ENCODE assay signal across 27 cellular contexts in genomic region chr7:84916161-84916560, GRCh38.
"Had no signal": no experiment of that assay in that cellular context is flagged by ENCODE, and none has a peak within 500 bp of the region (broad histone marks: within the 10 kb centered on the region; RNA-seq: fewer than 3 reads in every experiment).

No MANE protein-coding gene starts in this region.

- H3K9ac ChIP-seq: KMS-11 had no signal

- H3K36me3 ChIP-seq: MG63, Peyer's patch, SJCRH30 had no signal

- H3K4me2 ChIP-seq: KMS-11 had no signal

- ATAC-seq: activated T-helper 17 cell treated with anti-CD3 and anti-CD28 coated beads, Interleukin-2, amount 50 U/mL, for 72 hours; SK-N-SH treated with all-trans-retinoic acid at 6 μM for 48 hours had no signal

- H3K27ac ChIP-seq: KMS-11, Peyer's patch, RWPE1, SJCRH30 had no signal

- H3K4me3 ChIP-seq: MG63, Peyer's patch, SJCRH30 had no signal

- DNase-seq: activated CD4-positive, alpha-beta memory T cell treated with anti-CD3 and anti-CD28 coated beads for 36 hours; activated CD4-positive, alpha-beta T cell treated with anti-CD3 and anti-CD28 coated beads, Interleukin-2, amount 10 ng/mL, durations not matched to agents 24 days and 14 days; activated CD4-positive, CD25-positive, alpha-beta regulatory T cell treated with anti-CD3 and anti-CD28 coated beads, Interleukin-2, amount 50 U/mL, for 72 hours; activated gamma-delta T cell; activated naive CD4-positive, alpha-beta T cell treated with anti-CD3 and anti-CD28 coated beads for 36 hours; activated T-cell treated with anti-CD3 and anti-CD28 coated beads for 4 hours; activated T-cell treated with anti-CD3 and anti-CD28 coated beads, Interleukin-2, amount 50 U/mL, for 48 hours; amygdala; MG63; MV-4-11; NCI-H1092 treated with DMSO at 0.1 percent for 48 hours; NCI-H1417 treated with DMSO at 0.1 percent for 48 hours; NCI-H1694; NCI-H2029; NCI-H2107; NCI-H2227 treated with DMSO at 0.1 percent for 48 hours; NCI-H446 treated with DMSO at 0.1 percent for 48 hours; NCI-H524 treated with DMSO at 0.1 percent for 48 hours; NCI-H748 treated with DMSO at 0.1 percent for 48 hours; Peyer's patch; Right ventricle myocardium superior; SJCRH30; SW 1271 had no signal

- H3K4me1 ChIP-seq: Peyer's patch, SJCRH30 had no signal

- H3K9me3 ChIP-seq: MG63, SJCRH30 had no signal

- H3K27me3 ChIP-seq: MG63, Peyer's patch, SJCRH30 had no signal
